ENCODE assay signal across 22 cellular contexts in genomic region chr6:138093632-138094031, GRCh38. TPM values are rescaled to one million over a fixed set of nuclear protein-coding genes. Genes with fewer than 3 reads are reported as not detected.
DNase-seq lines count a peak whose midpoint lies in the region; ATAC-seq, FAIRE-seq and TF ChIP-seq lines count a peak whose summit lies in the region.
"Had no signal": no experiment of that assay in that cellular context is flagged by ENCODE, and none has a peak within 500 bp of the region (broad histone marks: within the 10 kb centered on the region; RNA-seq: fewer than 3 reads in every experiment).

No MANE protein-coding gene starts in this region.

- CTCF ChIA-PET in HEK293 (lab: Yijun Ruan, JAX) = interaction anchor here (0.6 to 1.9 kb wide), 2 partner anchors 12 to 425 kb away, joined by 3 to 11 read pairs; no protein-coding TSS in a partner anchor

- H3K4me3 ChIP-seq in HEK293 (ENCODE audit: low read depth, low read length) (no peak overlapping the region), kidney (ENCODE audit: low read length in 2 of 2) (no peak overlapping the region), mucosa of descending colon (no peak overlapping the region)

- ATAC-seq in mucosa of descending colon (no peak), HG02852 (IDR thresholded peaks at IDR 0.05; ENCODE audit: unreplicated experiment) (no peak)

- no peak overlapping the region for H3K27ac ChIP-seq in HEK293 (ENCODE audit: extremely low read depth, low read depth, low read length)
- H3K27ac ChIP-seq in kidney (ENCODE audit: low read depth in 2 of 2, low read length in 2 of 2) = no peak overlapping the region

- H3K9me3 ChIP-seq in HEK293 (ENCODE audit: control insufficient read depth, insufficient read depth, low read depth, low read length) (no peaks in the 10 kb centered on the region), kidney (ENCODE audit: control insufficient read depth in 1 of 2, low read length in 2 of 2) (peaks cover 0 to 5% of the 10 kb centered on the region in 2 donors), mucosa of descending colon (no peaks in the 10 kb centered on the region)
- H3K9me3 ChIP-seq: BE2C had no signal

- POLR2A ChIA-PET in HEK293 (lab: Yijun Ruan, JAX) = no interaction called here

- peaks cover 18 to 55% of the 10 kb centered on the region in 2 experiments; a peak in 2 of 3 replicates for H3K36me3 ChIP-seq in HEK293 (ENCODE audit: control insufficient read depth in 2 of 2, insufficient read depth in 1 of 2, low read length in 2 of 2)
- no peaks in the 10 kb centered on the region for H3K36me3 ChIP-seq in kidney (ENCODE audit: control insufficient read depth in 1 of 2, insufficient read depth in 2 of 2, low read length in 2 of 2)
- H3K36me3 ChIP-seq in mucosa of descending colon (ENCODE audit: low read depth) = no peaks in the 10 kb centered on the region
- H3K36me3 ChIP-seq: BE2C had no signal

- TF ChIP-seq CTCF in HEK293 (tag by site-specific recombination; IDR thresholded peaks at IDR 0.05) (no peak), kidney (IDR thresholded peaks at IDR 0.05; ENCODE audit: borderline replicate concordance, extremely low read depth, insufficient read depth) (no peak), mucosa of descending colon (IDR thresholded peaks at IDR 0.05) (no peak)

- no peak overlapping the region for H3K9ac ChIP-seq in kidney (ENCODE audit: low read length in 2 of 2)

- intact Hi-C loops in kidney (cut with DNase I) (no loop called here), mucosa of descending colon (cut with DNase I, micrococcal nuclease) (no loop called here)

- peaks cover 13% of the 10 kb centered on the region for H3K4me1 ChIP-seq in HEK293 (ENCODE audit: control insufficient read depth, insufficient read depth, low read length)
- no peaks in the 10 kb centered on the region for H3K4me1 ChIP-seq in kidney (ENCODE audit: control insufficient read depth in 1 of 2, insufficient read depth in 1 of 2, low read depth in 1 of 2, low read length in 2 of 2)
- H3K4me1 ChIP-seq in mucosa of descending colon (ENCODE audit: low read depth) = peaks cover 2% of the 10 kb centered on the region
- H3K4me1 ChIP-seq: BE2C had no signal

- peak; percentile 54 for FAIRE-seq in G401.6 (lab: Jason Lieb, UNC)
- FAIRE-seq in colon (lab: Jason Lieb, UNC) = peak; percentile 55
- peak; percentile 37 for FAIRE-seq in kidney (lab: Jason Lieb, UNC)
- FAIRE-seq: GM12891, GM19239, H1, HTR-8/SVneo had no signal

- DNase-seq in kidney (no peak), epidermal melanocyte (ENCODE audit: insufficient read length, low spot score) (no peak), mucosa of descending colon (no peak)
- DNase-seq: ACHN; BE2C; C1 segment of cervical spinal cord; CD4-positive, CD25-positive, alpha-beta regulatory T cell; CD8-positive, alpha-beta memory T cell; COR-L47; DMS 273 treated with DMSO at 0.1 percent for 48 hours; DMS53; DND-41; EL; H9 had no signal

TF ChIP-seq in HEK293, 187 proteins besides CTCF, POLR2A, EP300 and RAD21:
- TF ChIP-seq, protein P1, sequence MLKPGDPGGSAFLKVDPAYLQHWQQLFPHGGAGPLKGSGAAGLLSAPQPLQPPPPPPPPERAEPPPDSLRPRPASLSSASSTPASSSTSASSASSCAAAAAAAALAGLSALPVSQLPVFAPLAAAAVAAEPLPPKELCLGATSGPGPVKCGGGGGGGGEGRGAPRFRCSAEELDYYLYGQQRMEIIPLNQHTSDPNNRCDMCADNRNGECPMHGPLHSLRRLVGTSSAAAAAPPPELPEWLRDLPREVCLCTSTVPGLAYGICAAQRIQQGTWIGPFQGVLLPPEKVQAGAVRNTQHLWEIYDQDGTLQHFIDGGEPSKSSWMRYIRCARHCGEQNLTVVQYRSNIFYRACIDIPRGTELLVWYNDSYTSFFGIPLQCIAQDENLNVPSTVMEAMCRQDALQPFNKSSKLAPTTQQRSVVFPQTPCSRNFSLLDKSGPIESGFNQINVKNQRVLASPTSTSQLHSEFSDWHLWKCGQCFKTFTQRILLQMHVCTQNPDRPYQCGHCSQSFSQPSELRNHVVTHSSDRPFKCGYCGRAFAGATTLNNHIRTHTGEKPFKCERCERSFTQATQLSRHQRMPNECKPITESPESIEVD (tag by site-specific recombination; IDR thresholded peaks at IDR 0.05) = 0 out of 2 replicates have a peak, but pooled peaks have one; percentile 9
- TF ChIP-seq, protein P2, sequence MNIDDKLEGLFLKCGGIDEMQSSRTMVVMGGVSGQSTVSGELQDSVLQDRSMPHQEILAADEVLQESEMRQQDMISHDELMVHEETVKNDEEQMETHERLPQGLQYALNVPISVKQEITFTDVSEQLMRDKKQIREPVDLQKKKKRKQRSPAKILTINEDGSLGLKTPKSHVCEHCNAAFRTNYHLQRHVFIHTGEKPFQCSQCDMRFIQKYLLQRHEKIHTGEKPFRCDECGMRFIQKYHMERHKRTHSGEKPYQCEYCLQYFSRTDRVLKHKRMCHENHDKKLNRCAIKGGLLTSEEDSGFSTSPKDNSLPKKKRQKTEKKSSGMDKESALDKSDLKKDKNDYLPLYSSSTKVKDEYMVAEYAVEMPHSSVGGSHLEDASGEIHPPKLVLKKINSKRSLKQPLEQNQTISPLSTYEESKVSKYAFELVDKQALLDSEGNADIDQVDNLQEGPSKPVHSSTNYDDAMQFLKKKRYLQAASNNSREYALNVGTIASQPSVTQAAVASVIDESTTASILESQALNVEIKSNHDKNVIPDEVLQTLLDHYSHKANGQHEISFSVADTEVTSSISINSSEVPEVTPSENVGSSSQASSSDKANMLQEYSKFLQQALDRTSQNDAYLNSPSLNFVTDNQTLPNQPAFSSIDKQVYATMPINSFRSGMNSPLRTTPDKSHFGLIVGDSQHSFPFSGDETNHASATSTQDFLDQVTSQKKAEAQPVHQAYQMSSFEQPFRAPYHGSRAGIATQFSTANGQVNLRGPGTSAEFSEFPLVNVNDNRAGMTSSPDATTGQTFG (tag by site-specific recombination; IDR thresholded peaks at IDR 0.05; ENCODE audit: borderline replicate concordance) = no peak

RNA-seq across cellular contexts. Expression of gene PERP, which starts 13.6 kb away (rescaled TPM):
- total RNA-seq in kidney (48.1 TPM), mucosa of descending colon (10 to 100 TPM; 47.9 to 72.9 (median 60.3) TPM)
- 24.8 TPM for polyA plus RNA-seq in kidney (ENCODE audit: insufficient read depth, low read depth, low replicate concordance)
